ENCODE assay signal across 1 cellular context in the genomic region with DNA sequence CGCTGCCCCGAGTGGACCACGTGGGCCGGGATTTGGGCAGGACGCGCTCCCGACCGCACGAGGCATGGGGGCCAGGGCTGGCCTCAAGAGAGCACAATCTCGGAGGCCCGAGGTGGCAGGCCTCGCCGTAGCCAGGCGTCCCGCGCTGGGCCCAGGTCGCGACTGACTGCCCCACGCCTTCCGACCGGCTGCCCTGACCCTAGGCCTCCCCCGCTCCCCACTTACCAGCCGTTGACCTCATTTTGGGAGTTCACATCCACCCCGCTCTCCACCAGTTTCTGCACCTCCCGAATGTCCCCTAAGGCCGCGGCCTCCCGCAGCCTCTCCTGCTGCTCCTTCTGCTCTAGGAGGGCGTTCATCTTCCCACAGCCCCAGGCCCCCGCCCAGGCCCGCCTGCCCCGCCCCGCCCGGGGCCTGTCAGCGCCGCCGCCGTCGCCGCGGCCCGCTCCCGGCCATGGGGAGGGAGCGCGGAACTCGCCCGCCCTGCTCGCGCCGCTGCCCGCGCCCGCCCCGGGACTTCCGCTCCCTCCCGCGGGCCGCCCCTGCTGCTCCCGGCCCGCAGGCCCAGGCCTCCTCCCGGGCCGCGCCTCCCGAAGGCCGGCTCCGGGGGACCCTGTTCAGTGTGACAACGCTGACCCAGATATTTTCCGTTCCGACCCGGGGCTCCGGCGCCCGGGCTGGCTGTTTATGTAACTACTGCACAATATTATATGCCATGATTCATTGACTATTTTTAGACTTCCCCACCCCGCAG.
TF ChIP-seq lines count a peak whose summit lies in the region.

A gene with protein sequence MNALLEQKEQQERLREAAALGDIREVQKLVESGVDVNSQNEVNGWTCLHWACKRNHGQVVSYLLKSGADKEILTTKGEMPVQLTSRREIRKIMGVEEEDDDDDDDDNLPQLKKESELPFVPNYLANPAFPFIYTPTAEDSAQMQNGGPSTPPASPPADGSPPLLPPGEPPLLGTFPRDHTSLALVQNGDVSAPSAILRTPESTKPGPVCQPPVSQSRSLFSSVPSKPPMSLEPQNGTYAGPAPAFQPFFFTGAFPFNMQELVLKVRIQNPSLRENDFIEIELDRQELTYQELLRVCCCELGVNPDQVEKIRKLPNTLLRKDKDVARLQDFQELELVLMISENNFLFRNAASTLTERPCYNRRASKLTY (minus strand): TSS at position 619 of the 754 bp plus-strand sequence. CDS start 260 bp downstream, at position 359.

TF ChIP-seq in HepG2, 621 proteins besides CTCF, POLR2A, EP300 and RAD21 (continued from another document and continues in another):
- TF ChIP-seq TOE1 (CRISPR knock-in tag; IDR thresholded peaks at IDR 0.05) (peak; percentile 67; the same call in 1 of the 2 replicates), CAMTA2 (CRISPR knock-in tag; IDR thresholded peaks at IDR 0.05; ENCODE audit: borderline replicate concordance) (no peak; the same call in 1 of the 2 replicates), KMT2A (CRISPR knock-in tag; IDR thresholded peaks at IDR 0.05) (peak; percentile 96), TCF7 (IDR thresholded peaks at IDR 0.05; ENCODE audit: low read depth) (no peak), ZNF768 (CRISPR knock-in tag; IDR thresholded peaks at IDR 0.05) (peak; percentile 76), SP140L (CRISPR knock-in tag; IDR thresholded peaks at IDR 0.05; ENCODE audit: borderline replicate concordance) (peak; percentile 81; the same call in 1 of the 2 replicates), ZMYM4 (CRISPR knock-in tag; IDR thresholded peaks at IDR 0.05) (peak; percentile 66), EEA1 (CRISPR knock-in tag; IDR thresholded peaks at IDR 0.05; ENCODE audit: borderline replicate concordance) (peak; percentile 45; the same call in 1 of the 2 replicates), ZNF556 (CRISPR knock-in tag; IDR thresholded peaks at IDR 0.05; ENCODE audit: borderline replicate concordance) (peak; percentile 88), GATAD2A (CRISPR knock-in tag; IDR thresholded peaks at IDR 0.05) (peak; percentile 89), JDP2 (CRISPR knock-in tag; IDR thresholded peaks at IDR 0.05; ENCODE audit: borderline replicate concordance) (no peak), TOPORS (CRISPR knock-in tag; IDR thresholded peaks at IDR 0.05) (no peak), XRCC5 (optimal IDR thresholded peaks at IDR 0.05; ENCODE audit: low read length) (peak; percentile 98), ZNF234 (CRISPR knock-in tag; conservative IDR thresholded peaks at IDR 0.05) (no peak), ZNF263 (CRISPR knock-in tag; IDR thresholded peaks at IDR 0.05) (peak; percentile 80; the same call in 1 of the 2 replicates), ZFY (CRISPR knock-in tag; IDR thresholded peaks at IDR 0.05) (peak; percentile 99), HOXA3 (CRISPR knock-in tag; IDR thresholded peaks at IDR 0.05) (peak; percentile 88), NPAS2 (CRISPR knock-in tag; IDR thresholded peaks at IDR 0.05; ENCODE audit: borderline replicate concordance) (no peak), ZFX (CRISPR knock-in tag; IDR thresholded peaks at IDR 0.05; ENCODE audit: low read depth) (peak; percentile 99), HIVEP1 (CRISPR knock-in tag; IDR thresholded peaks at IDR 0.05) (no peak), ZSCAN31 (CRISPR knock-in tag; IDR thresholded peaks at IDR 0.05; ENCODE audit: low read depth) (peak; percentile 79), MAF1 (CRISPR knock-in tag; IDR thresholded peaks at IDR 0.05; ENCODE audit: borderline replicate concordance) (peak; percentile 72), ZBTB42 (CRISPR knock-in tag; IDR thresholded peaks at IDR 0.05) (no peak), ZNF530 (CRISPR knock-in tag; IDR thresholded peaks at IDR 0.05; ENCODE audit: low read depth) (0 out of 2 replicates have a peak, but pooled peaks have one; percentile 25), ZNF34 (CRISPR knock-in tag; IDR thresholded peaks at IDR 0.05; ENCODE audit: borderline replicate concordance) (peak; percentile 89), HDAC6 (IDR thresholded peaks at IDR 0.05; ENCODE audit: low read depth, low read length) (no peak)
- TF ChIP-seq, protein P1, sequence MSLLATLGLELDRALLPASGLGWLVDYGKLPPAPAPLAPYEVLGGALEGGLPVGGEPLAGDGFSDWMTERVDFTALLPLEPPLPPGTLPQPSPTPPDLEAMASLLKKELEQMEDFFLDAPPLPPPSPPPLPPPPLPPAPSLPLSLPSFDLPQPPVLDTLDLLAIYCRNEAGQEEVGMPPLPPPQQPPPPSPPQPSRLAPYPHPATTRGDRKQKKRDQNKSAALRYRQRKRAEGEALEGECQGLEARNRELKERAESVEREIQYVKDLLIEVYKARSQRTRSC (CRISPR knock-in tag; IDR thresholded peaks at IDR 0.05; ENCODE audit: low read depth): no peak
- TF ChIP-seq, protein P2, sequence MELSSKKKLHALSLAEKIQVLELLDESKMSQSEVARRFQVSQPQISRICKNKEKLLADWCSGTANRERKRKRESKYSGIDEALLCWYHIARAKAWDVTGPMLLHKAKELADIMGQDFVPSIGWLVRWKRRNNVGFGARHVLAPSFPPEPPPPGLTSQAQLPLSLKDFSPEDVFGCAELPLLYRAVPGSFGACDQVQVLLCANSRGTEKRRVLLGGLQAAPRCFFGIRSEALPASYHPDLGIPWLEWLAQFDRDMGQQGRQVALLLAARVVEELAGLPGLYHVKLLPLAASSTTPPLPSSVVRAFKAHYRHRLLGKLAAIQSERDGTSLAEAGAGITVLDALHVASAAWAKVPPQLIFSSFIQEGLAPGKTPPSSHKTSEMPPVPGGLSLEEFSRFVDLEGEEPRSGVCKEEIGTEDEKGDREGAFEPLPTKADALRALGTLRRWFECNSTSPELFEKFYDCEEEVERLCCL (CRISPR knock-in tag; IDR thresholded peaks at IDR 0.05; ENCODE audit: borderline replicate concordance): peak; percentile 86; the same call in 1 of the 2 replicates
- TF ChIP-seq, protein P3, sequence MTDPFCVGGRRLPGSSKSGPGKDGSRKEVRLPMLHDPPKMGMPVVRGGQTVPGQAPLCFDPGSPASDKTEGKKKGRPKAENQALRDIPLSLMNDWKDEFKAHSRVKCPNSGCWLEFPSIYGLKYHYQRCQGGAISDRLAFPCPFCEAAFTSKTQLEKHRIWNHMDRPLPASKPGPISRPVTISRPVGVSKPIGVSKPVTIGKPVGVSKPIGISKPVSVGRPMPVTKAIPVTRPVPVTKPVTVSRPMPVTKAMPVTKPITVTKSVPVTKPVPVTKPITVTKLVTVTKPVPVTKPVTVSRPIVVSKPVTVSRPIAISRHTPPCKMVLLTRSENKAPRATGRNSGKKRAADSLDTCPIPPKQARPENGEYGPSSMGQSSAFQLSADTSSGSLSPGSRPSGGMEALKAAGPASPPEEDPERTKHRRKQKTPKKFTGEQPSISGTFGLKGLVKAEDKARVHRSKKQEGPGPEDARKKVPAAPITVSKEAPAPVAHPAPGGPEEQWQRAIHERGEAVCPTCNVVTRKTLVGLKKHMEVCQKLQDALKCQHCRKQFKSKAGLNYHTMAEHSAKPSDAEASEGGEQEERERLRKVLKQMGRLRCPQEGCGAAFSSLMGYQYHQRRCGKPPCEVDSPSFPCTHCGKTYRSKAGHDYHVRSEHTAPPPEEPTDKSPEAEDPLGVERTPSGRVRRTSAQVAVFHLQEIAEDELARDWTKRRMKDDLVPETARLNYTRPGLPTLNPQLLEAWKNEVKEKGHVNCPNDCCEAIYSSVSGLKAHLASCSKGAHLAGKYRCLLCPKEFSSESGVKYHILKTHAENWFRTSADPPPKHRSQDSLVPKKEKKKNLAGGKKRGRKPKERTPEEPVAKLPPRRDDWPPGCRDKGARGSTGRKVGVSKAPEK (CRISPR knock-in tag; IDR thresholded peaks at IDR 0.05; ENCODE audit: borderline replicate concordance): no peak
- TF ChIP-seq, protein P4, sequence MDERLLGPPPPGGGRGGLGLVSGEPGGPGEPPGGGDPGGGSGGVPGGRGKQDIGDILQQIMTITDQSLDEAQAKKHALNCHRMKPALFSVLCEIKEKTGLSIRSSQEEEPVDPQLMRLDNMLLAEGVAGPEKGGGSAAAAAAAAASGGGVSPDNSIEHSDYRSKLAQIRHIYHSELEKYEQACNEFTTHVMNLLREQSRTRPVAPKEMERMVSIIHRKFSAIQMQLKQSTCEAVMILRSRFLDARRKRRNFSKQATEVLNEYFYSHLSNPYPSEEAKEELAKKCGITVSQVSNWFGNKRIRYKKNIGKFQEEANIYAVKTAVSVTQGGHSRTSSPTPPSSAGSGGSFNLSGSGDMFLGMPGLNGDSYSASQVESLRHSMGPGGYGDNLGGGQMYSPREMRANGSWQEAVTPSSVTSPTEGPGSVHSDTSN (CRISPR knock-in tag; IDR thresholded peaks at IDR 0.05): no peak
- TF ChIP-seq, protein P5, sequence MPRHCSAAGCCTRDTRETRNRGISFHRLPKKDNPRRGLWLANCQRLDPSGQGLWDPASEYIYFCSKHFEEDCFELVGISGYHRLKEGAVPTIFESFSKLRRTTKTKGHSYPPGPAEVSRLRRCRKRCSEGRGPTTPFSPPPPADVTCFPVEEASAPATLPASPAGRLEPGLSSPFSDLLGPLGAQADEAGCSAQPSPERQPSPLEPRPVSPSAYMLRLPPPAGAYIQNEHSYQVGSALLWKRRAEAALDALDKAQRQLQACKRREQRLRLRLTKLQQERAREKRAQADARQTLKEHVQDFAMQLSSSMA (CRISPR knock-in tag; IDR thresholded peaks at IDR 0.05): no peak; the same call in none of the 2 replicates
- TF ChIP-seq, protein P6, sequence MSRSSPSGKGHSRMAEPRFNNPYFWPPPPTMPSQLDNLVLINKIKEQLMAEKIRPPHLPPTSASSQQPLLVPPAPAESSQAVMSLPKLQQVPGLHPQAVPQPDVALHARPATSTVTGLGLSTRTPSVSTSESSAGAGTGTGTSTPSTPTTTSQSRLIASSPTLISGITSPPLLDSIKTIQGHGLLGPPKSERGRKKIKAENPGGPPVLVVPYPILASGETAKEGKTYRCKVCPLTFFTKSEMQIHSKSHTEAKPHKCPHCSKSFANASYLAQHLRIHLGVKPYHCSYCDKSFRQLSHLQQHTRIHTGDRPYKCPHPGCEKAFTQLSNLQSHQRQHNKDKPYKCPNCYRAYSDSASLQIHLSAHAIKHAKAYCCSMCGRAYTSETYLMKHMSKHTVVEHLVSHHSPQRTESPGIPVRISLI (CRISPR knock-in tag; IDR thresholded peaks at IDR 0.05; ENCODE audit: borderline replicate concordance): 0 out of 2 replicates have a peak, but pooled peaks have one; percentile 8
- TF ChIP-seq, protein P7, sequence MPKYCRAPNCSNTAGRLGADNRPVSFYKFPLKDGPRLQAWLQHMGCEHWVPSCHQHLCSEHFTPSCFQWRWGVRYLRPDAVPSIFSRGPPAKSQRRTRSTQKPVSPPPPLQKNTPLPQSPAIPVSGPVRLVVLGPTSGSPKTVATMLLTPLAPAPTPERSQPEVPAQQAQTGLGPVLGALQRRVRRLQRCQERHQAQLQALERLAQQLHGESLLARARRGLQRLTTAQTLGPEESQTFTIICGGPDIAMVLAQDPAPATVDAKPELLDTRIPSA (CRISPR knock-in tag; IDR thresholded peaks at IDR 0.05; ENCODE audit: borderline replicate concordance): no peak
- TF ChIP-seq, protein P8, sequence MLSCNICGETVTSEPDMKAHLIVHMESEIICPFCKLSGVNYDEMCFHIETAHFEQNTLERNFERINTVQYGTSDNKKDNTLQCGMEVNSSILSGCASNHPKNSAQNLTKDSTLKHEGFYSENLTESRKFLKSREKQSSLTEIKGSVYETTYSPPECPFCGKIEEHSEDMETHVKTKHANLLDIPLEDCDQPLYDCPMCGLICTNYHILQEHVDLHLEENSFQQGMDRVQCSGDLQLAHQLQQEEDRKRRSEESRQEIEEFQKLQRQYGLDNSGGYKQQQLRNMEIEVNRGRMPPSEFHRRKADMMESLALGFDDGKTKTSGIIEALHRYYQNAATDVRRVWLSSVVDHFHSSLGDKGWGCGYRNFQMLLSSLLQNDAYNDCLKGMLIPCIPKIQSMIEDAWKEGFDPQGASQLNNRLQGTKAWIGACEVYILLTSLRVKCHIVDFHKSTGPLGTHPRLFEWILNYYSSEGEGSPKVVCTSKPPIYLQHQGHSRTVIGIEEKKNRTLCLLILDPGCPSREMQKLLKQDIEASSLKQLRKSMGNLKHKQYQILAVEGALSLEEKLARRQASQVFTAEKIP (CRISPR knock-in tag; IDR thresholded peaks at IDR 0.05; ENCODE audit: borderline replicate concordance): no peak
- TF ChIP-seq, protein P9, sequence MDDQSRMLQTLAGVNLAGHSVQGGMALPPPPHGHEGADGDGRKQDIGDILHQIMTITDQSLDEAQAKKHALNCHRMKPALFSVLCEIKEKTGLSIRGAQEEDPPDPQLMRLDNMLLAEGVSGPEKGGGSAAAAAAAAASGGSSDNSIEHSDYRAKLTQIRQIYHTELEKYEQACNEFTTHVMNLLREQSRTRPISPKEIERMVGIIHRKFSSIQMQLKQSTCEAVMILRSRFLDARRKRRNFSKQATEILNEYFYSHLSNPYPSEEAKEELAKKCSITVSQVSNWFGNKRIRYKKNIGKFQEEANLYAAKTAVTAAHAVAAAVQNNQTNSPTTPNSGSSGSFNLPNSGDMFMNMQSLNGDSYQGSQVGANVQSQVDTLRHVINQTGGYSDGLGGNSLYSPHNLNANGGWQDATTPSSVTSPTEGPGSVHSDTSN (CRISPR knock-in tag; IDR thresholded peaks at IDR 0.05; ENCODE audit: borderline replicate concordance): no peak
- TF ChIP-seq, protein P10, sequence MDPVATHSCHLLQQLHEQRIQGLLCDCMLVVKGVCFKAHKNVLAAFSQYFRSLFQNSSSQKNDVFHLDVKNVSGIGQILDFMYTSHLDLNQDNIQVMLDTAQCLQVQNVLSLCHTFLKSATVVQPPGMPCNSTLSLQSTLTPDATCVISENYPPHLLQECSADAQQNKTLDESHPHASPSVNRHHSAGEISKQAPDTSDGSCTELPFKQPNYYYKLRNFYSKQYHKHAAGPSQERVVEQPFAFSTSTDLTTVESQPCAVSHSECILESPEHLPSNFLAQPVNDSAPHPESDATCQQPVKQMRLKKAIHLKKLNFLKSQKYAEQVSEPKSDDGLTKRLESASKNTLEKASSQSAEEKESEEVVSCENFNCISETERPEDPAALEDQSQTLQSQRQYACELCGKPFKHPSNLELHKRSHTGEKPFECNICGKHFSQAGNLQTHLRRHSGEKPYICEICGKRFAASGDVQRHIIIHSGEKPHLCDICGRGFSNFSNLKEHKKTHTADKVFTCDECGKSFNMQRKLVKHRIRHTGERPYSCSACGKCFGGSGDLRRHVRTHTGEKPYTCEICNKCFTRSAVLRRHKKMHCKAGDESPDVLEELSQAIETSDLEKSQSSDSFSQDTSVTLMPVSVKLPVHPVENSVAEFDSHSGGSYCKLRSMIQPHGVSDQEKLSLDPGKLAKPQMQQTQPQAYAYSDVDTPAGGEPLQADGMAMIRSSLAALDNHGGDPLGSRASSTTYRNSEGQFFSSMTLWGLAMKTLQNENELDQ (CRISPR knock-in tag; IDR thresholded peaks at IDR 0.05; ENCODE audit: borderline replicate concordance): no peak
